ENCODE assay signal across 27 cellular contexts in the genomic region with DNA sequence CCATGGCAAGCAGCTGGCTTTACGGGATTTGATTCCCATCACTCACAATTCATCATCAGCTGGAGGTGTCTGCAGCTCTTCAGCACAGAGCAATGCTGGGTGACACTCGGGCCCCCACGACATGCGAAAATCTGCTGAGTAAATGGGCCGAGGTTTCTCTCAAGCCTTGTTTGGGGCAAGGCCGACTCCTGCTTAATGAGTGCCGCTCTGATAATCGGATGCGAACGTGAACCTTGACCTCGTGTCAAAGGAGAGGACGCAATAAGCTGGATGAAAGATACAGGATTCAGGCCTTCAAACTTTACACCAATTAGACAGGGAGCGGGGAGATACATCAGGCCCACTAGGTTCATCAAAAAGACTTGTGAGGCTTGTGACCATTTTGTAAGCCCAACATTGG.
"Had no signal": no experiment of that assay in that cellular context is flagged by ENCODE, and none has a peak within 500 bp of the region (broad histone marks: within the 10 kb centered on the region; RNA-seq: fewer than 3 reads in every experiment).

No MANE protein-coding gene starts in this region.

- H3K27me3 Mint-ChIP-seq: activated naive CD4-positive, alpha-beta T cell treated with anti-CD3 and anti-CD28 coated beads, Interleukin-2, amount 50 U/mL, for 24 hours; effector memory CD8-positive, alpha-beta T cell; memory B cell; natural killer cell treated with Interleukin-12 subunit alpha and Interleukin-12 subunit beta and Interleukin-15 and Interleukin-18, amount 100 ng/mL, for 72 hours had no signal

- H3K36me3 ChIP-seq: neutrophil, pancreas had no signal

- H3K27me3 ChIP-seq: ascending aorta, dorsolateral prefrontal cortex, esophagus muscularis mucosa, pancreas, stomach, suprapubic skin, tibial nerve had no signal

- H3K27ac ChIP-seq: ascending aorta, esophagus muscularis mucosa, neutrophil, pancreas, psoas muscle, stomach, suprapubic skin, tibial nerve had no signal

- H3K4me1 ChIP-seq: ascending aorta, esophagus muscularis mucosa, psoas muscle, suprapubic skin, tibial nerve had no signal

- H3K4me3 Mint-ChIP-seq: activated naive CD4-positive, alpha-beta T cell treated with anti-CD3 and anti-CD28 coated beads, Interleukin-2, amount 50 U/mL, for 24 hours; activated T-helper 1 cell treated with anti-CD3 and anti-CD28 coated beads, Interleukin-12 subunit alpha, Interleukin-12 subunit beta, Interleukin-2, Interleukin-4 antibody, amounts not matched to agents 30 ng/mL and 10 ng/mL and 1 ng/mL, durations not matched to agents 14 hours and 24 hours and 36 hours; effector memory CD8-positive, alpha-beta T cell; memory B cell; natural killer cell treated with Interleukin-12 subunit alpha and Interleukin-12 subunit beta and Interleukin-15 and Interleukin-18, amount 100 ng/mL, for 72 hours; stimulated activated effector memory CD8-positive, alpha-beta T cell treated with anti-CD3 and anti-CD28 coated beads, Interleukin-12 subunit alpha, Interleukin-12 subunit beta, amount 100 ng/mL, for 72 hours; WTC11 had no signal

- H3K36me3 Mint-ChIP-seq: activated naive CD4-positive, alpha-beta T cell treated with anti-CD3 and anti-CD28 coated beads, Interleukin-2, amount 50 U/mL, for 24 hours; natural killer cell treated with Interleukin-12 subunit alpha and Interleukin-12 subunit beta and Interleukin-15 and Interleukin-18, amount 100 ng/mL, for 72 hours; stimulated activated effector memory CD8-positive, alpha-beta T cell treated with anti-CD3 and anti-CD28 coated beads, Interleukin-12 subunit alpha, Interleukin-12 subunit beta, amount 100 ng/mL, for 72 hours had no signal

- H3K9me3 ChIP-seq: ascending aorta, esophagus muscularis mucosa, neutrophil, pancreas, psoas muscle, stomach, suprapubic skin, tibial nerve had no signal

- FAIRE-seq: colon, frontal cortex, pancreas had no signal

- DNase-seq: activated CD4-positive, alpha-beta T cell treated with anti-CD3 and anti-CD28 coated beads, Interleukin-2, amount 50 U/mL, for 4 hours; activated gamma-delta T cell treated with Interleukin-2 at 50 U/mL for 16 hours; central memory CD4-positive, alpha-beta T cell; dorsolateral prefrontal cortex; effector memory CD8-positive, alpha-beta T cell; glutamatergic neuron; hippocampal formation; left ventricle myocardium superior; pancreas; psoas muscle; stimulated activated CD4-positive, alpha-beta T cell treated with anti-CD3 and anti-CD28 coated beads, Interleukin-1b, Interleukin-23, amount 100 ng/mL, for 48 hours; stomach; T-helper 1 cell had no signal

- H3K4me1 Mint-ChIP-seq: stimulated activated effector memory CD8-positive, alpha-beta T cell treated with anti-CD3 and anti-CD28 coated beads, Interleukin-12 subunit alpha, Interleukin-12 subunit beta, amount 100 ng/mL, for 72 hours had no signal

- ATAC-seq: effector memory CD8-positive, alpha-beta T cell; left ventricle myocardium superior; natural killer cell treated with Interleukin-12 subunit alpha and Interleukin-12 subunit beta and Interleukin-15 and Interleukin-18, amount 100 ng/mL, for 72 hours; pancreas; psoas muscle; right cardiac atrium; stimulated activated effector memory CD8-positive, alpha-beta T cell treated with anti-CD3 and anti-CD28 coated beads, Interleukin-12 subunit alpha, Interleukin-12 subunit beta, amount 100 ng/mL, for 72 hours; WTC11 had no signal

- H3K9me3 Mint-ChIP-seq: activated naive CD4-positive, alpha-beta T cell treated with anti-CD3 and anti-CD28 coated beads, Interleukin-2, amount 50 U/mL, for 24 hours; activated T-helper 1 cell treated with anti-CD3 and anti-CD28 coated beads, Interleukin-12 subunit alpha, Interleukin-12 subunit beta, Interleukin-2, Interleukin-4 antibody, amounts not matched to agents 30 ng/mL and 10 ng/mL and 1 ng/mL, durations not matched to agents 14 hours and 24 hours and 36 hours; effector memory CD8-positive, alpha-beta T cell; memory B cell; natural killer cell treated with Interleukin-12 subunit alpha and Interleukin-12 subunit beta and Interleukin-15 and Interleukin-18, amount 100 ng/mL, for 72 hours; stimulated activated effector memory CD8-positive, alpha-beta T cell treated with anti-CD3 and anti-CD28 coated beads, Interleukin-12 subunit alpha, Interleukin-12 subunit beta, amount 100 ng/mL, for 72 hours; WTC11 had no signal

- H3K4me3 ChIP-seq: ascending aorta, dorsolateral prefrontal cortex, esophagus muscularis mucosa, pancreas, psoas muscle, stomach, suprapubic skin, tibial nerve had no signal

- H3K27ac Mint-ChIP-seq: activated naive CD4-positive, alpha-beta T cell treated with anti-CD3 and anti-CD28 coated beads, Interleukin-2, amount 50 U/mL, for 24 hours; activated T-helper 1 cell treated with anti-CD3 and anti-CD28 coated beads, Interleukin-12 subunit alpha, Interleukin-12 subunit beta, Interleukin-2, Interleukin-4 antibody, amounts not matched to agents 30 ng/mL and 10 ng/mL and 1 ng/mL, durations not matched to agents 14 hours and 24 hours and 36 hours; memory B cell; natural killer cell treated with Interleukin-12 subunit alpha and Interleukin-12 subunit beta and Interleukin-15 and Interleukin-18, amount 100 ng/mL, for 72 hours; stimulated activated effector memory CD8-positive, alpha-beta T cell treated with anti-CD3 and anti-CD28 coated beads, Interleukin-12 subunit alpha, Interleukin-12 subunit beta, amount 100 ng/mL, for 72 hours had no signal
